29 cellular contexts compared by ENCODE assay signal in genomic region chr1:56715161-56715560, GRCh38.
DNase-seq lines count a peak whose midpoint lies in the region; ATAC-seq, FAIRE-seq and TF ChIP-seq lines count a peak whose summit lies in the region.
"Had no signal": no experiment of that assay in that cellular context is flagged by ENCODE, and none has a peak within 500 bp of the region (broad histone marks: within the 10 kb centered on the region; RNA-seq: fewer than 3 reads in every experiment).

No MANE protein-coding gene starts in this region.

- no peaks in the 10 kb centered on the region for H4K20me1 ChIP-seq in MM.1S (ENCODE audit: insufficient read depth, low read length)

- DNase-seq in AG20443 (ENCODE audit: low spot score) (peak; percentile 32), HT1080 (ENCODE audit: low read depth) (peak; percentile 14), bronchial epithelial cell (ENCODE audit: low read depth) (peak; percentile 32), renal cortical epithelial cell (ENCODE audit: low read depth) (peak; percentile 81), MM.1S (no peak), H7 (no peak)
- DNase-seq in stimulated activated CD4-positive, alpha-beta T cell treated with anti-CD3 and anti-CD28 coated beads, Interleukin-4, amount 100 ng/mL, for 4 hours: no peak
- DNase-seq: ACHN; activated CD4-positive, alpha-beta memory T cell treated with anti-CD3 and anti-CD28 coated beads for 36 hours; activated CD4-positive, CD25-positive, alpha-beta regulatory T cell treated with anti-CD3 and anti-CD28 coated beads, Interleukin-2, amount 50 U/mL, for 72 hours; aorta; central memory CD4-positive, alpha-beta T cell; DND-41; esophagus squamous epithelium; left ventricle myocardium superior; MG63; naive B cell; NCI-H1436 treated with DMSO at 0.1 percent for 48 hours; NCI-H2107; nucleus accumbens; RPMI8226; stimulated activated CD8-positive, alpha-beta memory T cell treated with anti-CD3 and anti-CD28 coated beads, Interleukin-4, amount 100 ng/mL, for 48 hours had no signal

- H3K9ac ChIP-seq in MM.1S (ENCODE audit: low read length): no peak overlapping the region

- no peaks in the 10 kb centered on the region for H3F3A ChIP-seq in MM.1S (ENCODE audit: insufficient read depth, low read length)

- no peaks in the 10 kb centered on the region for H3K27me3 ChIP-seq in bronchial epithelial cell (ENCODE audit: control insufficient read depth, insufficient read depth, low read length)
- no peaks in the 10 kb centered on the region for H3K27me3 ChIP-seq in MM.1S (replicated peaks; ENCODE audit: insufficient read depth, low read length)
- H3K27me3 ChIP-seq in H7 (ENCODE audit: control insufficient read depth, insufficient read depth, low read length): no peaks in the 10 kb centered on the region
- H3K27me3 ChIP-seq: esophagus squamous epithelium, MG63 had no signal

- TF ChIP-seq CTCF in bronchial epithelial cell (IDR thresholded peaks at IDR 0.05; ENCODE audit: insufficient read depth, low read length, severe bottlenecking): no peak
- no peak for TF ChIP-seq CTCF in MM.1S (IDR thresholded peaks at IDR 0.05; ENCODE audit: low read length)

- no peak for ATAC-seq in GM21786 (IDR thresholded peaks at IDR 0.05; ENCODE audit: unreplicated experiment)
- ATAC-seq: activated naive CD4-positive, alpha-beta T cell treated with anti-CD3 and anti-CD28 coated beads, Interleukin-2, amount 50 U/mL, for 72 hours; activated T-helper 17 cell treated with anti-CD3 and anti-CD28 coated beads, Interleukin-2, amount 50 U/mL, for 72 hours; GM12878; left ventricle myocardium superior had no signal

- no peak overlapping the region for H3K27ac ChIP-seq in MM.1S (ENCODE audit: low read length)
- H3K27ac ChIP-seq: prostate gland had no signal

- no peak overlapping the region for H2AFZ ChIP-seq in MM.1S (ENCODE audit: low read length)

- H3K36me3 ChIP-seq in bronchial epithelial cell (ENCODE audit: control insufficient read depth, insufficient read depth, low read length): no peaks in the 10 kb centered on the region
- H3K36me3 ChIP-seq in MM.1S (replicated peaks; ENCODE audit: insufficient read depth, low read length): no peaks in the 10 kb centered on the region
- H3K36me3 ChIP-seq in H7 (replicated peaks; ENCODE audit: control insufficient read depth, insufficient read depth, low read length): no peaks in the 10 kb centered on the region
- H3K36me3 ChIP-seq: esophagus squamous epithelium, MG63, prostate gland had no signal

- H3K4me2 ChIP-seq in MM.1S (ENCODE audit: low read depth, low read length): no peak overlapping the region

- FAIRE-seq in bronchial epithelial cell (lab: Jason Lieb, UNC): no peak
- FAIRE-seq: GM12878, islet of Langerhans, TTC549 had no signal

- H3K79me2 ChIP-seq in MM.1S (ENCODE audit: low read length): no peaks in the 10 kb centered on the region

- H3K4me1 ChIP-seq in MM.1S (ENCODE audit: low read length): no peaks in the 10 kb centered on the region
- H3K4me1 ChIP-seq: prostate gland had no signal

- H3K4me3 ChIP-seq in bronchial epithelial cell (ENCODE audit: low read depth, low read length): no peak overlapping the region
- H3K4me3 ChIP-seq in MM.1S (ENCODE audit: low read length): no peak overlapping the region
- no peak overlapping the region for H3K4me3 ChIP-seq in H7 (ENCODE audit: insufficient read depth, low read depth, low read length)
- H3K4me3 ChIP-seq: esophagus squamous epithelium, GM12878, MG63, prostate gland had no signal

- no peaks in the 10 kb centered on the region for H3K9me3 ChIP-seq in MM.1S (replicated peaks; ENCODE audit: insufficient read depth, low read length)
- H3K9me3 ChIP-seq: esophagus squamous epithelium, MG63, prostate gland had no signal

- H3K9me2 ChIP-seq in MM.1S (replicated peaks; ENCODE audit: insufficient read depth, low read length): no peaks in the 10 kb centered on the region

Comparison
In these comparisons a context has a peak if more than half of its experiments do, and no peak if none do; other contexts are left out.
1. DNase-seq: peak in AG20443 (single experiment), HT1080 (single experiment), bronchial epithelial cell (single experiment) and renal cortical epithelial cell (single experiment); none in MM.1S (single experiment), stimulated activated CD4-positive, alpha-beta T cell treated with anti-CD3 and anti-CD28 coated beads, Interleukin-4, amount 100 ng/mL, for 4 hours (0 of 2) and H7 (single experiment).